ENCODE assay signal across 8 cellular contexts in genomic region chr11:108871152-108871551, GRCh38.
DNase-seq lines count a peak whose midpoint lies in the region; ATAC-seq and TF ChIP-seq lines count a peak whose summit lies in the region.

No MANE protein-coding gene starts in this region.

- DNase-seq in OCI-M1 (lab: John Stamatoyannopoulos, UW) (peak; percentile 82), epithelial cell of proximal tubule (ENCODE audit: low read depth) (no peak), renal cortical epithelial cell (ENCODE audit: low read depth) (peak; percentile 71)

- no peak for ATAC-seq in GM19397 (IDR thresholded peaks at IDR 0.05; ENCODE audit: unreplicated experiment)
- no peak for ATAC-seq in HG03432 (IDR thresholded peaks at IDR 0.05; ENCODE audit: unreplicated experiment)
- no peak for ATAC-seq in HG02840 (IDR thresholded peaks at IDR 0.05; ENCODE audit: low FRiP score, unreplicated experiment)

- H2AFZ ChIP-seq in ACC112 (ENCODE audit: low read length, unreplicated experiment) = no peak overlapping the region

- peaks cover 4% of the 10 kb centered on the region for H3K79me2 ChIP-seq in ACC112 (ENCODE audit: control insufficient read depth, insufficient read depth, low read length, unreplicated experiment)

- peak overlapping the region; percentile 98 for H3K27ac ChIP-seq in ACC112 (ENCODE audit: low read depth, low read length)

- peak; percentile 55 for TF ChIP-seq CTCF in GM12873 (IDR thresholded peaks at IDR 0.05; ENCODE audit: insufficient read depth, low read depth, low read length, missing control alignments)
- TF ChIP-seq CTCF in epithelial cell of proximal tubule (conservative IDR thresholded peaks at IDR 0.05; ENCODE audit: low read depth, low read length) = peak; percentile 92

- peaks cover 61% of the 10 kb centered on the region for H3K4me1 ChIP-seq in ACC112 (ENCODE audit: control insufficient read depth, insufficient read depth, low read length, unreplicated experiment)

- no peaks in the 10 kb centered on the region for H3K36me3 ChIP-seq in ACC112 (ENCODE audit: insufficient read depth, low read length)

- H3K27me3 ChIP-seq in ACC112 (ENCODE audit: insufficient read depth, low read length) = no peaks in the 10 kb centered on the region

- peak overlapping the region; percentile 50; the same call in 1 of the 2 replicates for H3K4me3 ChIP-seq in ACC112 (ENCODE audit: low read depth, low read length)
- H3K4me3 ChIP-seq in epithelial cell of proximal tubule (ENCODE audit: low read depth, low read length) = no peak overlapping the region
